Comparison of ENCODE assay signal across 13 cellular contexts in the genomic region with DNA sequence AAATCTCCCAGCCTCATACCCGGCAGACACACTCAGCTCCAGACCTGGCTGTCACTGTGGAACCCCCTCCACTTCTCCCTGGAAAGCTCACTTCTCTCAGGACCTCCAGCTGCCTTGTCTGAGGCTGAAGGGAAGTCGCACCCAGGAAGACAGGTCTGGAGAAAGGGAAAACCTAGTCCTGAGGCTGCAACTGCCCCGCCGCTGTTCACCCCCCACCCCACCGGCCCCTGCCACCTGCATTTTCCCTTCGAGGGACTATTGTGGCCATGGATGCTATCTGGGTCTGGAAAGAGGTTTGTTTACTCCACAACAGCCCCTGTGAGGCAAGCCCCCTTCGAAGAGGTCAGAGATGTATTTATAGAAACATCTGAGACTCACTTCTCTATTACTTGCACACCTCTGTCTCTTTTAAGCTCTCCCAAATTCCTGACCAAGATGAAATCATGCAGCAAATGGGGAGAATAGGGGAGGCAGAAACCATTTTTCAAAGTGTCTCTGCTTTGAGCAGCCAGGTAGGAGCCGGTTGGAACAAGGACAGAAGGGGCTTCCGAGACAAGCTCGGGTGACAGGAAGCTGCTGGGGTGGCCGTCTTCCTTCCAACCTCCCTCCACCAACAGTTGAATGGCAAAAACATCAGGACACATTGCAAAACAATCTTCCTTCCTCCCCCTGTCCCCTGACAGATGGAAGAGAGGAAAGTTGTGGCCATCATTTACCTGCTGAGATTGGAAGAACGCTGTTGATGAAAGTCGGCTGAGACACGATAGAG. TPM values are rescaled to one million over a fixed set of nuclear protein-coding genes. Genes with fewer than 3 reads are reported as not detected.
DNase-seq lines count a peak whose midpoint lies in the region; ATAC-seq and TF ChIP-seq lines count a peak whose summit lies in the region.
"Had no signal": no experiment of that assay in that cellular context is flagged by ENCODE, and none has a peak within 500 bp of the region (broad histone marks: within the 10 kb centered on the region; RNA-seq: fewer than 3 reads in every experiment).

No MANE protein-coding gene starts in this region.

- no peaks in the 10 kb centered on the region for H3K27me3 ChIP-seq in right atrium auricular region
- H3K27me3 ChIP-seq: Peyer's patch had no signal

- H3K27me3 Mint-ChIP-seq in activated naive CD4-positive, alpha-beta T cell treated with anti-CD3 and anti-CD28 coated beads, Interleukin-2, amount 50 U/mL, for 24 hours, result peaks cover 2% of the 10 kb centered on the region

- H3K4me1 Mint-ChIP-seq in activated naive CD4-positive, alpha-beta T cell treated with anti-CD3 and anti-CD28 coated beads, Interleukin-2, amount 50 U/mL, for 24 hours, result peaks cover 22% of the 10 kb centered on the region
- peaks cover 32% of the 10 kb centered on the region for H3K4me1 Mint-ChIP-seq in stimulated activated effector memory CD8-positive, alpha-beta T cell treated with anti-CD3 and anti-CD28 coated beads, Interleukin-12 subunit alpha, Interleukin-12 subunit beta, amount 100 ng/mL, for 72 hours

- peak overlapping the region; percentile 41 to 49 for H3K4me3 ChIP-seq in right atrium auricular region

- no peaks in the 10 kb centered on the region for H3K9me3 Mint-ChIP-seq in activated naive CD4-positive, alpha-beta T cell treated with anti-CD3 and anti-CD28 coated beads, Interleukin-2, amount 50 U/mL, for 24 hours
- H3K9me3 Mint-ChIP-seq in activated naive CD4-positive, alpha-beta T cell treated with anti-CD3 and anti-CD28 coated beads, Interleukin-2, amount 50 U/mL, for 72 hours, result no peaks in the 10 kb centered on the region
- H3K9me3 Mint-ChIP-seq in stimulated activated effector memory CD8-positive, alpha-beta T cell treated with anti-CD3 and anti-CD28 coated beads, Interleukin-12 subunit alpha, Interleukin-12 subunit beta, amount 100 ng/mL, for 72 hours, result peaks cover 2% of the 10 kb centered on the region

- peaks cover 1% of the 10 kb centered on the region for H3K36me3 Mint-ChIP-seq in activated naive CD4-positive, alpha-beta T cell treated with anti-CD3 and anti-CD28 coated beads, Interleukin-2, amount 50 U/mL, for 24 hours
- H3K36me3 Mint-ChIP-seq in activated naive CD4-positive, alpha-beta T cell treated with anti-CD3 and anti-CD28 coated beads, Interleukin-2, amount 50 U/mL, for 72 hours, result no peaks in the 10 kb centered on the region
- no peaks in the 10 kb centered on the region for H3K36me3 Mint-ChIP-seq in stimulated activated effector memory CD8-positive, alpha-beta T cell treated with anti-CD3 and anti-CD28 coated beads, Interleukin-12 subunit alpha, Interleukin-12 subunit beta, amount 100 ng/mL, for 72 hours

- H3K4me3 Mint-ChIP-seq in activated naive CD4-positive, alpha-beta T cell treated with anti-CD3 and anti-CD28 coated beads, Interleukin-2, amount 50 U/mL, for 24 hours, result peak overlapping the region; percentile 62
- peak overlapping the region; percentile 70 for H3K4me3 Mint-ChIP-seq in stimulated activated effector memory CD8-positive, alpha-beta T cell treated with anti-CD3 and anti-CD28 coated beads, Interleukin-12 subunit alpha, Interleukin-12 subunit beta, amount 100 ng/mL, for 72 hours

- H3K9me3 ChIP-seq in right atrium auricular region, result no peaks in the 10 kb centered on the region
- H3K9me3 ChIP-seq: Peyer's patch had no signal

- H3K27ac Mint-ChIP-seq in activated naive CD4-positive, alpha-beta T cell treated with anti-CD3 and anti-CD28 coated beads, Interleukin-2, amount 50 U/mL, for 24 hours, result no peak overlapping the region
- H3K27ac Mint-ChIP-seq in activated naive CD4-positive, alpha-beta T cell treated with anti-CD3 and anti-CD28 coated beads, Interleukin-2, amount 50 U/mL, for 72 hours, result peak overlapping the region in 1 of 2 donors; percentile 44
- peak overlapping the region; percentile 78 for H3K27ac Mint-ChIP-seq in stimulated activated effector memory CD8-positive, alpha-beta T cell treated with anti-CD3 and anti-CD28 coated beads, Interleukin-12 subunit alpha, Interleukin-12 subunit beta, amount 100 ng/mL, for 72 hours

- peak overlapping the region; percentile 89 to 92 for H3K27ac ChIP-seq in right atrium auricular region
- H3K27ac ChIP-seq: Peyer's patch had no signal

- DNase-seq in activated naive CD4-positive, alpha-beta T cell treated with anti-CD3 and anti-CD28 coated beads, Interleukin-2, amount 50 U/mL, for 72 hours (ENCODE audit: low spot score in 2 of 2), result no peak
- DNase-seq in OCI-M1 (lab: John Stamatoyannopoulos, UW) (peak; percentile 53), right atrium auricular region (ENCODE audit: low spot score) (no peak), EL (no peak), NCI-H1417 (lab: John Stamatoyannopoulos, UW) (no peak), NCI-H1092 (lab: John Stamatoyannopoulos, UW) (no peak)
- no peak for DNase-seq in stimulated activated effector memory CD8-positive, alpha-beta T cell treated with anti-CD3 and anti-CD28 coated beads, Interleukin-12 subunit alpha, Interleukin-12 subunit beta, amount 100 ng/mL, for 72 hours (ENCODE audit: low spot score in 2 of 2)
- DNase-seq: hippocampal formation, NCI-H1048, Peyer's patch, T1000 had no signal

- peaks cover 0 to 40% of the 10 kb centered on the region in 2 donors for H3K4me1 ChIP-seq in right atrium auricular region
- H3K4me1 ChIP-seq: Peyer's patch had no signal

- ATAC-seq in activated naive CD4-positive, alpha-beta T cell treated with anti-CD3 and anti-CD28 coated beads, Interleukin-2, amount 50 U/mL, for 72 hours, result no peak
- no peak for ATAC-seq in stimulated activated effector memory CD8-positive, alpha-beta T cell treated with anti-CD3 and anti-CD28 coated beads, Interleukin-12 subunit alpha, Interleukin-12 subunit beta, amount 100 ng/mL, for 72 hours

- no peak for TF ChIP-seq CTCF in right atrium auricular region (IDR thresholded peaks at IDR 0.05)

- H3K36me3 ChIP-seq in right atrium auricular region, result no peaks in the 10 kb centered on the region
- H3K36me3 ChIP-seq: Peyer's patch had no signal

RNA-seq across cellular contexts. Expression of a gene that starts 0.5 kb away (rescaled TPM):
- 1 to 10 TPM in 1 of 2 donors, under 1 TPM in 1; 0.98 to 2.9 TPM for total RNA-seq in activated naive CD4-positive, alpha-beta T cell treated with anti-CD3 and anti-CD28 coated beads, Interleukin-2, amount 50 U/mL, for 72 hours
- 10 to 100 TPM; 24.3 to 38.3 TPM for total RNA-seq in right atrium auricular region
- total RNA-seq: NCI-H460 had no signal

Comparison
In these comparisons a context has a peak if more than half of its experiments do, and no peak if none do; other contexts are left out.
1. RNA of a gene that starts 0.5 kb away (total RNA-seq): 24.3 to 38.3 TPM in right atrium auricular region; 0.98 to 2.9 TPM in activated naive CD4-positive, alpha-beta T cell treated with anti-CD3 and anti-CD28 coated beads, Interleukin-2, amount 50 U/mL, for 72 hours; every median in the first group is over 4 times any median in the second.